ENCODE assay signal across 15 cellular contexts in genomic region chr2:216221806-216222205, GRCh38.
A peak's percentile ranks its signal among the peaks of the same experiment; 100 is the strongest.
DNase-seq lines count a peak whose midpoint lies in the region; ATAC-seq and TF ChIP-seq lines count a peak whose summit lies in the region.
"Had no signal": no experiment of that assay in that cellular context is flagged by ENCODE, and none has a peak within 500 bp of the region (broad histone marks: within the 10 kb centered on the region; RNA-seq: fewer than 3 reads in every experiment).

No MANE protein-coding gene starts in this region.

- no peak overlapping the region for H3K4me3 Mint-ChIP-seq in stimulated activated naive CD8-positive, alpha-beta T cell treated with anti-CD3 and anti-CD28 coated beads, Interleukin-15, amount 100 ng/mL, for 72 hours
- H3K4me3 Mint-ChIP-seq: activated naive CD8-positive, alpha-beta T cell; CD4-positive, alpha-beta memory T cell had no signal

- H3K9me3 Mint-ChIP-seq in activated naive CD4-positive, alpha-beta T cell treated with anti-CD3 and anti-CD28 coated beads, Interleukin-2, amount 50 U/mL, for 72 hours: no peaks in the 10 kb centered on the region
- H3K9me3 Mint-ChIP-seq in stimulated activated naive CD8-positive, alpha-beta T cell treated with anti-CD3 and anti-CD28 coated beads, Interleukin-15, amount 100 ng/mL, for 72 hours: no peaks in the 10 kb centered on the region
- H3K9me3 Mint-ChIP-seq: CD4-positive, alpha-beta memory T cell had no signal

- H3K4me3 ChIP-seq in NB4 (ENCODE audit: low read depth, low read length) (no peak overlapping the region), cardiac fibroblast (replicated peaks in 1 of 2; ENCODE audit: low read depth in 2 of 2, low read length in 2 of 2) (no peak overlapping the region), tibial nerve (no peak overlapping the region)
- H3K4me3 ChIP-seq: Peyer's patch, sigmoid colon had no signal

- peaks cover 0 to 8% (median 0%) of the 10 kb centered on the region in 4 donors for H3K4me1 ChIP-seq in tibial nerve
- H3K4me1 ChIP-seq: Peyer's patch, sigmoid colon had no signal

- peak; percentile 17 to 66 for ATAC-seq in activated naive CD4-positive, alpha-beta T cell treated with anti-CD3 and anti-CD28 coated beads, Interleukin-2, amount 50 U/mL, for 72 hours
- ATAC-seq in stimulated activated naive CD8-positive, alpha-beta T cell treated with anti-CD3 and anti-CD28 coated beads, Interleukin-15, amount 100 ng/mL, for 72 hours: peak; percentile 40

- peaks cover 0 to 6% (median 0%) of the 10 kb centered on the region in 3 donors for H3K36me3 ChIP-seq in tibial nerve
- H3K36me3 ChIP-seq: Peyer's patch, sigmoid colon had no signal

- H3K36me3 Mint-ChIP-seq in activated naive CD4-positive, alpha-beta T cell treated with anti-CD3 and anti-CD28 coated beads, Interleukin-2, amount 50 U/mL, for 72 hours: no peaks in the 10 kb centered on the region
- H3K36me3 Mint-ChIP-seq: CD4-positive, alpha-beta memory T cell had no signal

- WGBS in tibial nerve, 2 donors: 47 to 67% methylated on average over 1 of the region's 1 CpG

- peaks cover 57% of the 10 kb centered on the region for H3K4me1 Mint-ChIP-seq in stimulated activated naive CD8-positive, alpha-beta T cell treated with anti-CD3 and anti-CD28 coated beads, Interleukin-15, amount 100 ng/mL, for 72 hours

- H3K9me3 ChIP-seq in tibial nerve: no peaks in the 10 kb centered on the region
- H3K9me3 ChIP-seq: Peyer's patch, sigmoid colon had no signal

- no peak overlapping the region for H3K27ac ChIP-seq in tibial nerve
- H3K27ac ChIP-seq: Peyer's patch, sigmoid colon, VCaP had no signal

- DNase-seq in activated naive CD4-positive, alpha-beta T cell treated with anti-CD3 and anti-CD28 coated beads, Interleukin-2, amount 50 U/mL, for 72 hours (ENCODE audit: low spot score in 2 of 2): no peak
- DNase-seq in activated naive CD4-positive, alpha-beta T cell treated with Interleukin-2 at 50 U/mL for 16 hours: no peak
- DNase-seq in NB4 (ENCODE audit: low read depth): peak; percentile 51
- DNase-seq in cardiac fibroblast (ENCODE audit: low read depth in 2 of 2): peak; percentile 35 to 76
- DNase-seq in stimulated activated naive CD8-positive, alpha-beta T cell treated with anti-CD3 and anti-CD28 coated beads, Interleukin-15, amount 100 ng/mL, for 72 hours: no peak
- no peak for DNase-seq in NCI-H1417 treated with DMSO at 0.1 percent for 48 hours (lab: John Stamatoyannopoulos, UW)
- DNase-seq in ureter (ENCODE audit: low spot score): no peak
- no peak for DNase-seq in tibial nerve (ENCODE audit: low spot score in 2 of 2)
- DNase-seq: effector memory CD4-positive, alpha-beta T cell; NCI-H1694; Peyer's patch; sigmoid colon had no signal

- TF ChIP-seq POLR2A in NB4 (IDR thresholded peaks at IDR 0.05; ENCODE audit: extremely low read depth, insufficient read length): no peak
- TF ChIP-seq POLR2A in tibial nerve (IDR thresholded peaks at IDR 0.05): no peak

- no peak for TF ChIP-seq CTCF in NB4 (IDR thresholded peaks at IDR 0.05; ENCODE audit: low read depth, low read length)
- no peak for TF ChIP-seq CTCF in cardiac fibroblast (IDR thresholded peaks at IDR 0.05; ENCODE audit: low read depth, low read length)
- TF ChIP-seq CTCF in tibial nerve (IDR thresholded peaks at IDR 0.05): no peak

- no peaks in the 10 kb centered on the region for H3K27me3 ChIP-seq in tibial nerve
- H3K27me3 ChIP-seq: Peyer's patch, sigmoid colon had no signal

- TF ChIP-seq EP300 in tibial nerve (IDR thresholded peaks at IDR 0.05): no peak

- no peaks in the 10 kb centered on the region for H3K27me3 Mint-ChIP-seq in stimulated activated naive CD8-positive, alpha-beta T cell treated with anti-CD3 and anti-CD28 coated beads, Interleukin-15, amount 100 ng/mL, for 72 hours
- H3K27me3 Mint-ChIP-seq: activated naive CD8-positive, alpha-beta T cell; CD4-positive, alpha-beta memory T cell had no signal

- peak overlapping the region; percentile 10 to 87 for H3K27ac Mint-ChIP-seq in activated naive CD4-positive, alpha-beta T cell treated with anti-CD3 and anti-CD28 coated beads, Interleukin-2, amount 50 U/mL, for 72 hours
- peak overlapping the region in 1 of 2 donors; percentile 57 for H3K27ac Mint-ChIP-seq in stimulated activated naive CD8-positive, alpha-beta T cell treated with anti-CD3 and anti-CD28 coated beads, Interleukin-15, amount 100 ng/mL, for 72 hours
- H3K27ac Mint-ChIP-seq: activated naive CD8-positive, alpha-beta T cell had no signal

Comparison
In these comparisons a context has a peak if more than half of its experiments do, and no peak if none do; other contexts are left out.
1. DNase-seq: peak in NB4 (single experiment) and cardiac fibroblast (2 of 2); none in activated naive CD4-positive, alpha-beta T cell treated with anti-CD3 and anti-CD28 coated beads, Interleukin-2, amount 50 U/mL, for 72 hours (0 of 2), activated naive CD4-positive, alpha-beta T cell treated with Interleukin-2 at 50 U/mL for 16 hours (single experiment), stimulated activated naive CD8-positive, alpha-beta T cell treated with anti-CD3 and anti-CD28 coated beads, Interleukin-15, amount 100 ng/mL, for 72 hours (0 of 2), NCI-H1417 treated with DMSO at 0.1 percent for 48 hours (single experiment), ureter (single experiment) and tibial nerve (0 of 2).